8 cellular contexts compared by ENCODE assay signal in genomic region chr9:112711050-112711689, GRCh38. TPM values are rescaled to one million over a fixed set of nuclear protein-coding genes. Genes with fewer than 3 reads are reported as not detected.
A peak's percentile ranks its signal among the peaks of the same experiment; 100 is the strongest.
DNase-seq lines count a peak whose midpoint lies in the region; ATAC-seq and TF ChIP-seq lines count a peak whose summit lies in the region.

No MANE protein-coding gene starts in this region.

- no peaks in the 10 kb centered on the region for H3K27me3 Mint-ChIP-seq in endothelial cell (ENCODE audit: unreplicated experiment)

- TF ChIP-seq CTCF in GM12865 (IDR thresholded peaks at IDR 0.05; ENCODE audit: insufficient read depth, low read depth, low read length, missing control alignments) = peak; percentile 37
- TF ChIP-seq CTCF in endothelial cell (IDR thresholded peaks at IDR 0.05; ENCODE audit: unreplicated experiment) = peak; percentile 34
- TF ChIP-seq CTCF in ovary (IDR thresholded peaks at IDR 0.05) = peak in 2 of 3 donors; percentile 36 to 40
- TF ChIP-seq CTCF in gastroesophageal sphincter (IDR thresholded peaks at IDR 0.05) = peak in 2 of 4 experiments; percentile 9 to 43

- H3K36me3 ChIP-seq in ovary (no peaks in the 10 kb centered on the region), gastroesophageal sphincter (peaks cover 0 to 27% of the 10 kb centered on the region in 2 donors)

- no peak overlapping the region for H3K4me3 ChIP-seq in GM12865 (ENCODE audit: low read depth, low read length)
- H3K4me3 ChIP-seq in ovary = no peak overlapping the region
- H3K4me3 ChIP-seq in gastroesophageal sphincter = no peak overlapping the region

- H3K27ac ChIP-seq in ovary = no peak overlapping the region
- H3K27ac ChIP-seq in gastroesophageal sphincter = no peak overlapping the region

- no peaks in the 10 kb centered on the region for H3K36me3 Mint-ChIP-seq in endothelial cell (ENCODE audit: low read depth, unreplicated experiment)

- H3K4me1 ChIP-seq in ovary (ENCODE audit: insufficient read depth) (no peaks in the 10 kb centered on the region), gastroesophageal sphincter (peaks cover 0 to 21% (median 0%) of the 10 kb centered on the region in 3 donors)

- H3K27ac Mint-ChIP-seq in endothelial cell (ENCODE audit: unreplicated experiment) = no peak overlapping the region

- TF ChIP-seq POLR2A in ovary (IDR thresholded peaks at IDR 0.05) (no peak), gastroesophageal sphincter (IDR thresholded peaks at IDR 0.05) (no peak)

- no peaks in the 10 kb centered on the region for H3K9me3 Mint-ChIP-seq in endothelial cell (ENCODE audit: unreplicated experiment)

- intact Hi-C loops in ovary (cut with DNase I) = loop anchor here in 2 of 4 donors (5.0 to 10.0 kb wide), 2 partner anchors 616 to 624 kb away; no protein-coding TSS in a partner anchor

- H3K4me1 Mint-ChIP-seq in endothelial cell (ENCODE audit: unreplicated experiment) = no peaks in the 10 kb centered on the region

- DNase-seq in GM12865 (ENCODE audit: low read depth) = peak; percentile 22
- peak; percentile 0 for DNase-seq in NCI-H526 treated with DMSO at 0.1 percent for 48 hours (lab: John Stamatoyannopoulos, UW)
- no peak for DNase-seq in endothelial cell (ENCODE audit: low spot score)
- peak in 1 of 5 donors; percentile 25 for DNase-seq in ovary
- no peak for DNase-seq in activated CD4-positive, alpha-beta T cell treated with anti-CD3 and anti-CD28 coated beads, Interleukin-2, amount 50 U/mL, for 1 hour
- no peak for DNase-seq in NCI-H187 treated with DMSO at 0.1 percent for 48 hours (lab: John Stamatoyannopoulos, UW)

- H3K9me3 ChIP-seq in ovary (no peaks in the 10 kb centered on the region), gastroesophageal sphincter (peaks cover 0 to 5% (median 0%) of the 10 kb centered on the region in 3 donors)

- H3K4me3 Mint-ChIP-seq in endothelial cell (ENCODE audit: unreplicated experiment) = no peak overlapping the region

- no peaks in the 10 kb centered on the region for H3K27me3 ChIP-seq in ovary
- H3K27me3 ChIP-seq in gastroesophageal sphincter = no peaks in the 10 kb centered on the region

- 24 to 51% (median 36%) methylated on average over 7 of the region's 7 CpGs for WGBS in ovary, 3 donors
- 52 to 64% methylated on average over 7 of the region's 7 CpGs for WGBS in gastroesophageal sphincter (ENCODE audit: low coverage in 1 of 2), 2 donors

- ATAC-seq in HG03108 (IDR thresholded peaks at IDR 0.05; ENCODE audit: unreplicated experiment) = no peak
- no peak for ATAC-seq in gastroesophageal sphincter

- no peak for TF ChIP-seq EP300 in ovary (IDR thresholded peaks at IDR 0.05)
- no peak for TF ChIP-seq EP300 in gastroesophageal sphincter (IDR thresholded peaks at IDR 0.05)

RNA-seq across cellular contexts. Expression of gene INIP, which starts 6.7 kb away (rescaled TPM):
- total RNA-seq in endothelial cell (ENCODE audit: unreplicated experiment) (20.8 TPM), ovary (10 to 100 TPM in 6 of 7 donors, 1 to 10 TPM in 1; 7.4 to 26.3 (median 21.5) TPM), gastroesophageal sphincter (10 to 100 TPM; 11.6 to 14.2 (median 13.0) TPM)
- 10 to 100 TPM in 1 of 2 donors, 1 to 10 TPM in 1; 7.4 to 19.4 TPM for polyA plus RNA-seq in ovary

RNA-seq across cellular contexts. Expression of gene SNX30, which starts 39.4 kb away (rescaled TPM):
- 12.8 TPM for total RNA-seq in endothelial cell (ENCODE audit: unreplicated experiment)
- total RNA-seq in ovary = 10 to 100 TPM in 2 of 7 donors, 1 to 10 TPM in 5; 7.4 to 11.8 (median 8.8) TPM
- polyA plus RNA-seq in ovary = 1 to 10 TPM; 4.3 to 9.5 TPM
- total RNA-seq in gastroesophageal sphincter = 10 to 100 TPM in 2 of 4 donors, 1 to 10 TPM in 2; 6.2 to 18.2 (median 10.4) TPM

Comparison
In these comparisons a context has a peak if more than half of its experiments do, and no peak if none do; other contexts are left out.
1. DNase-seq: peak in GM12865 (single experiment) and NCI-H526 treated with DMSO at 0.1 percent for 48 hours (single experiment); none in endothelial cell (single experiment), activated CD4-positive, alpha-beta T cell treated with anti-CD3 and anti-CD28 coated beads, Interleukin-2, amount 50 U/mL, for 1 hour (single experiment) and NCI-H187 treated with DMSO at 0.1 percent for 48 hours (single experiment).